28 cellular contexts compared by ENCODE assay signal in the genomic region with DNA sequence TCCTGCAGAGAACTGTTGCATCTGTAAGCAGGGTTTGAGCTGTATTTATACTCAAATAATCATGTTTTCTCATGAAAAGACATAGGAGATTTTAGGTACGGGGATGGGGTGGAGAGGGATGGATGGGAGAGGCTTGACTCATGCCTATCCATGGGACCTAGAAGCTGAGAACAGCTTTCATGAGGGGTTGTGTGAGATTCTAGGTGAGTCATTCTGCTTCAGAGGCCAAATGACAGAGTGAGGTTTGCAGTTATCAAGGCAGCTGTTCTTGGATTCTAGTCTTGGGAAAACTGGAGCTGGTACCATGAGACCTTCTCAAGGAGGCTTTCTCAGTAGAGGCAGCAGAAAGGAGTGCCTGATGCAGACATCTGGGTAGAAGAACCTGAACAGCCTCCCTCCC.
DNase-seq lines count a peak whose midpoint lies in the region; ATAC-seq, FAIRE-seq and TF ChIP-seq lines count a peak whose summit lies in the region.
"Had no signal": no experiment of that assay in that cellular context is flagged by ENCODE, and none has a peak within 500 bp of the region (broad histone marks: within the 10 kb centered on the region; RNA-seq: fewer than 3 reads in every experiment).

No MANE protein-coding gene starts in this region.

- no peaks in the 10 kb centered on the region for H3K27me3 Mint-ChIP-seq in activated CD8-positive, alpha-beta T cell treated with anti-CD3 and anti-CD28 coated beads for 36 hours
- H3K27me3 Mint-ChIP-seq: B cell; CD4-positive, alpha-beta T cell had no signal

- TF ChIP-seq CTCF in fibroblast of villous mesenchyme (IDR thresholded peaks at IDR 0.05; ENCODE audit: insufficient read depth, low read depth, low read length), result no peak
- TF ChIP-seq CTCF in pancreas (IDR thresholded peaks at IDR 0.05), result no peak
- no peak for TF ChIP-seq CTCF in activated CD8-positive, alpha-beta T cell treated with anti-CD3 and anti-CD28 coated beads for 36 hours (IDR thresholded peaks at IDR 0.05)

- WGBS in pancreas, 2 donors, result 61 to 67% methylated on average over 1 of the region's 1 CpG

- no peaks in the 10 kb centered on the region for H3K9me3 ChIP-seq in pancreas
- H3K9me3 ChIP-seq: Caco-2 had no signal

- intact Hi-C loops in pancreas (cut with DNase I), result no loop called here
- intact Hi-C loops in activated CD8-positive, alpha-beta T cell treated with anti-CD3 and anti-CD28 coated beads for 36 hours (cut with micrococcal nuclease), result no loop called here

- no peaks in the 10 kb centered on the region for H3K4me1 ChIP-seq in pancreas
- H3K4me1 ChIP-seq: Caco-2 had no signal

- no peak for FAIRE-seq in pancreas (lab: Jason Lieb, UNC)
- FAIRE-seq: A204.1, D721Med, GM12878, GM12892, GM18507 had no signal

- no peak overlapping the region for H3K4me3 ChIP-seq in fibroblast of villous mesenchyme (ENCODE audit: low read depth, low read length)
- no peak overlapping the region for H3K4me3 ChIP-seq in pancreas
- H3K4me3 ChIP-seq: BLaER1 treated with 17β-estradiol and CSF1 and Interleukin-3, amounts not matched to agents 10 nM and 100 nM; GM12878 had no signal

- POLR2A ChIA-PET in activated CD8-positive, alpha-beta T cell treated with anti-CD3 and anti-CD28 coated beads for 36 hours (lab: Charles Lee), result no interaction called here

- no peak overlapping the region for H3K27ac Mint-ChIP-seq in activated CD8-positive, alpha-beta T cell treated with anti-CD3 and anti-CD28 coated beads for 36 hours
- H3K27ac Mint-ChIP-seq: B cell; CD4-positive, alpha-beta T cell; CD8-positive, alpha-beta T cell had no signal

- no peaks in the 10 kb centered on the region for H3K36me3 ChIP-seq in pancreas
- H3K36me3 ChIP-seq: BLaER1 treated with 17β-estradiol and CSF1 and Interleukin-3, amounts not matched to agents 10 nM and 100 nM had no signal

- H3K27me3 ChIP-seq in pancreas, result no peaks in the 10 kb centered on the region
- H3K27me3 ChIP-seq: BLaER1 treated with 17β-estradiol and CSF1 and Interleukin-3, amounts not matched to agents 10 nM and 100 nM had no signal

- no peaks in the 10 kb centered on the region for H3K4me1 Mint-ChIP-seq in activated CD8-positive, alpha-beta T cell treated with anti-CD3 and anti-CD28 coated beads for 36 hours (ENCODE audit: low read depth)
- H3K4me1 Mint-ChIP-seq: B cell had no signal

- no peak for ATAC-seq in pancreas
- no peak for ATAC-seq in activated CD8-positive, alpha-beta T cell treated with anti-CD3 and anti-CD28 coated beads for 36 hours
- ATAC-seq: CD8-positive, alpha-beta T cell; GM12878 had no signal

- H3K4me3 Mint-ChIP-seq in activated CD8-positive, alpha-beta T cell treated with anti-CD3 and anti-CD28 coated beads for 36 hours, result no peak overlapping the region
- H3K4me3 Mint-ChIP-seq: B cell; CD4-positive, alpha-beta T cell; CD8-positive, alpha-beta T cell had no signal

- H3K27ac ChIP-seq in pancreas, result no peak overlapping the region
- H3K27ac ChIP-seq: BLaER1 treated with 17β-estradiol and CSF1 and Interleukin-3, amounts not matched to agents 10 nM and 100 nM; C4-2B had no signal

- CTCF ChIA-PET in activated CD8-positive, alpha-beta T cell treated with anti-CD3 and anti-CD28 coated beads for 36 hours (lab: Charles Lee), result no interaction called here

- peaks cover 9% of the 10 kb centered on the region for H3K9me3 Mint-ChIP-seq in activated CD8-positive, alpha-beta T cell treated with anti-CD3 and anti-CD28 coated beads for 36 hours

- no peaks in the 10 kb centered on the region for H3K36me3 Mint-ChIP-seq in activated CD8-positive, alpha-beta T cell treated with anti-CD3 and anti-CD28 coated beads for 36 hours (ENCODE audit: low read depth)
- H3K36me3 Mint-ChIP-seq: CD8-positive, alpha-beta T cell had no signal

- DNase-seq in M059J (ENCODE audit: low read depth) (peak; percentile 83), RPMI7951 (ENCODE audit: low read depth) (peak; percentile 34), fibroblast of villous mesenchyme (ENCODE audit: low read depth) (peak; percentile 7), DMS 273 (lab: John Stamatoyannopoulos, UW; ENCODE audit: unreplicated experiment) (no peak), pancreas (no peak), NCI-H524 treated with DMSO at 0.1 percent for 48 hours (lab: John Stamatoyannopoulos, UW) (no peak)
- no peak for DNase-seq in activated CD8-positive, alpha-beta T cell treated with anti-CD3 and anti-CD28 coated beads for 36 hours
- DNase-seq: 8988T; ACHN; Caco-2; Calu3; CD4-positive, alpha-beta T cell; CD8-positive, alpha-beta T cell; DMS 273 treated with DMSO at 0.1 percent for 48 hours; DMS153; DMS53; DMS79; DND-41; EL; GDM1 had no signal

Comparison
In these comparisons a context has a peak if more than half of its experiments do, and no peak if none do; other contexts are left out.
1. DNase-seq: peak in M059J (single experiment), RPMI7951 (single experiment) and fibroblast of villous mesenchyme (single experiment); none in DMS 273 (single experiment), pancreas (0 of 6), NCI-H524 treated with DMSO at 0.1 percent for 48 hours (single experiment) and activated CD8-positive, alpha-beta T cell treated with anti-CD3 and anti-CD28 coated beads for 36 hours (single experiment).